1 cellular context compared by ENCODE assay signal in the genomic region with DNA sequence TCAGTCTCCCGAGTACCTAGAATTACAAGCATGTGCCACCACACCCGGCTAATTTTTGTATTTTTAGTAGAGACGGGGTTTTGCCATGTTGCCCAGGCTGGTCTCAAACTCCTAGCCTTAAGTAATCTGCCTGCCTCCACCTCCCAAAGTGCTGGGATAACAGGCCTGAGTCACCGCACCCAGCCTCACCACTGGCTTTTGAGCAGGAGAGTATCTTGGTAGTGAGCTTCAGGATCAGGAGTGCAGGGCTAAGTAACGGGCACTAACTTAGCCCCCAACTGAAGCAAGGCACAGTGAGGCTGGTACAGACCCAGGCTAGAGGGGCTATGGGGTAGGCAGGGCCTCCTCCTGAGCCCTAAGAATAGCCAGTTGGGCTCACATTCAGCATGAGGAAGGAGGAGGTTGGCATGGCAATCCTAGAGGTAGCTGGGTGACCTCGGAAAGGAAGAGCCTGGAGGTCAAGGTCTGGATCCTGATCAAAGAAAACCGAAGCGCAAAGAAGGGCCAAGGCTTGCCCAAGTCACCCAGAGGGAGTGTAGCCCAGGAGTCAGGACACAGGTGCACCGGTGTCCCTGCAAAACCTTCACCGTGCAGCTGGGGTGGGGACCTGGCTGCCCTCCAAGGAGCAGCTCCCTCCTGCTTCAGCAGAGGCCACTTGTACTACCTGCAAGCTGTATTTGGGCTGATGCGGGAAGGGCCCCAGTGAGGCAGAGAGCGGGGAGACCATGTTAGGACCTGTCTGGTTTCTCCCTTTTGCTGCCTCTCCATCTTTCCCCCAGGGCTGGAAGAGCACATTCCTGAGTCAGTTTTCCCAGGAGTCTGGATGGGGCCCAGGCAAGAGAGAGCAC.
TF ChIP-seq lines count a peak whose summit lies in the region.

No MANE protein-coding gene starts in this region.

TF ChIP-seq in GM12891, 5 proteins besides CTCF, POLR2A, EP300 and RAD21:
- TF ChIP-seq SPI1 (IDR thresholded peaks at IDR 0.05; ENCODE audit: low read depth, low read length) (no peak), POLR2AphosphoS5 (IDR thresholded peaks at IDR 0.05; ENCODE audit: low read depth, low read length) (no peak), POU2F2 (IDR thresholded peaks at IDR 0.05; ENCODE audit: low read depth, low read length) (no peak), PAX5 (IDR thresholded peaks at IDR 0.05; ENCODE audit: insufficient read depth, low read length, severe bottlenecking) (no peak), TAF1 (IDR thresholded peaks at IDR 0.05; ENCODE audit: low read depth, low read length) (no peak)
